ENCODE assay signal across 9 cellular contexts in the genomic region with DNA sequence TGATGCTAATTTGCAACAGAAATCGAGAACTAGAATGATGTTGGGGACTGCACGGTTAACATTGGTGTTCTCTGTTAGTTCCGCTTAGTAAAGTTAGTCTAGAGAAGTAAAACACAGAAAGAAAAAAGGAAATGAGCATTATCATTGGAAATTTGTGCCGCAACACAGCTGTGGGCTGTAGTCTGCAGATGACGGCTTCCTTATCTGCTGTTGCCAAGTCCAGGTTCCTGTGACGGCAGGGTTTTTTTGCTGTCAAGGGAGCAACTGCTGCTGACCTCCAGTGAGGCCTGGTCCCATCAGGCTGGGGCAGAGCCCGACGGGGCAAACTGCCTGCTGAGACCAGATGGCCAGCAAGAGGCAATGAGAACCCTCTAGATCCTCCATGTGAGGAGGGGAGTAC. TPM values are rescaled to one million over a fixed set of nuclear protein-coding genes. Genes with fewer than 3 reads are reported as not detected.
DNase-seq lines count a peak whose midpoint lies in the region; ATAC-seq and TF ChIP-seq lines count a peak whose summit lies in the region.
"Had no signal": no experiment of that assay in that cellular context is flagged by ENCODE, and none has a peak within 500 bp of the region (broad histone marks: within the 10 kb centered on the region; RNA-seq: fewer than 3 reads in every experiment).

No MANE protein-coding gene starts in this region.

- DNase-seq in CMK (ENCODE audit: low read depth) (peak; percentile 29), GM20000 (ENCODE audit: low spot score) (peak; percentile 23), germinal center (ENCODE audit: low spot score) (peak; percentile 24), NCI-H82 (lab: John Stamatoyannopoulos, UW) (no peak), A172 (ENCODE audit: low spot score) (no peak), foreskin melanocyte (no peak)
- DNase-seq: CD4-positive, CD25-positive, alpha-beta regulatory T cell had no signal

- no peak for TF ChIP-seq CTCF in GM20000 (IDR thresholded peaks at IDR 0.05; ENCODE audit: extremely low read depth, missing control alignments)

- ATAC-seq in HG03342 (IDR thresholded peaks at IDR 0.05; ENCODE audit: unreplicated experiment) (peak; percentile 76), esophagus mucosa (no peak)

RNA-seq across cellular contexts. Expression of a gene that starts 38.9 kb away (rescaled TPM):
- total RNA-seq in A172 (2014; rRNA removed; shearing (Covaris generic)), result 0.36 and 1.1 TPM in 2 replicates
- 0.36 TPM for total RNA-seq in esophagus mucosa

RNA-seq across cellular contexts. Expression of a gene that starts 52.8 kb away (rescaled TPM):
- 423 and 528 TPM in 2 replicates for total RNA-seq in A172 (2014; rRNA removed; shearing (Covaris generic))
- total RNA-seq in esophagus mucosa, result 29.7 TPM

Comparison
In these comparisons a context has a peak if more than half of its experiments do, and no peak if none do; other contexts are left out.
1. DNase-seq: peak in CMK (single experiment), GM20000 (single experiment) and germinal center (single experiment); none in NCI-H82 (single experiment), A172 (single experiment) and foreskin melanocyte (single experiment).
2. RNA of a gene that starts 52.8 kb away (total RNA-seq): 423 to 528 TPM in A172; 29.7 TPM in esophagus mucosa (single experiment); every median in the first group is over 10 times any median in the second.